25 cellular contexts compared by ENCODE assay signal in genomic region chr20:44705364-44706094, GRCh38. TPM values are rescaled to one million over a fixed set of nuclear protein-coding genes. Genes with fewer than 3 reads are reported as not detected.
DNase-seq lines count a peak whose midpoint lies in the region; ATAC-seq and TF ChIP-seq lines count a peak whose summit lies in the region.
"Had no signal": no experiment of that assay in that cellular context is flagged by ENCODE, and none has a peak within 500 bp of the region (broad histone marks: within the 10 kb centered on the region; RNA-seq: fewer than 3 reads in every experiment).

No MANE protein-coding gene starts in this region.

- no peaks in the 10 kb centered on the region for H3K27me3 ChIP-seq in ACC112 (ENCODE audit: insufficient read depth, low read length)
- no peaks in the 10 kb centered on the region for H3K27me3 ChIP-seq in OCI-LY1 (ENCODE audit: insufficient read depth, low read length)
- no peaks in the 10 kb centered on the region for H3K27me3 ChIP-seq in gastroesophageal sphincter
- H3K27me3 ChIP-seq: SJSA1 had no signal

- H3K27ac ChIP-seq in ACC112 (ENCODE audit: low read depth, low read length) = peak overlapping the region; percentile 44; the same call in 1 of the 2 replicates
- H3K27ac ChIP-seq in OCI-LY1 (ENCODE audit: low read depth, low read length, poor library complexity, severe bottlenecking) = no peak overlapping the region
- peak overlapping the region; percentile 44 to 86 (median 82) for H3K27ac ChIP-seq in gastroesophageal sphincter
- peak overlapping the region; percentile 30 for H3K27ac ChIP-seq in temporal lobe (ENCODE audit: low read depth, low read length)
- H3K27ac ChIP-seq: SJSA1 had no signal

- no peak overlapping the region for H3K27ac Mint-ChIP-seq in type B pancreatic cell
- H3K27ac Mint-ChIP-seq: activated naive CD4-positive, alpha-beta T cell treated with anti-CD3 and anti-CD28 coated beads, Interleukin-2, amount 50 U/mL, for 24 hours; progenitor cell of endocrine pancreas had no signal

- H3K4me1 ChIP-seq in ACC112 (ENCODE audit: control insufficient read depth, insufficient read depth, low read length, unreplicated experiment) = peaks cover 57% of the 10 kb centered on the region
- H3K4me1 ChIP-seq in OCI-LY1 (ENCODE audit: insufficient read depth, low read length, severe bottlenecking) = peaks cover 31% of the 10 kb centered on the region
- H3K4me1 ChIP-seq in gastroesophageal sphincter = peaks cover 7 to 57% (median 32%) of the 10 kb centered on the region in 3 donors

- H3K9me3 ChIP-seq in OCI-LY1 (ENCODE audit: low read length) (no peaks in the 10 kb centered on the region), gastroesophageal sphincter (no peaks in the 10 kb centered on the region)
- H3K9me3 ChIP-seq: SJSA1 had no signal

- no peaks in the 10 kb centered on the region for H3F3A ChIP-seq in OCI-LY1 (ENCODE audit: insufficient read depth, low read length)

- ATAC-seq in gastroesophageal sphincter = no peak
- ATAC-seq: left colon; stimulated activated naive B cell treated with anti-CD40 and anti-IgM and Interleukin-4, amounts not matched to agents 10 μg/mL and 1 μg/mL and 100 μg/mL, for 72 hours had no signal

- TF ChIP-seq CTCF in OCI-LY1 (IDR thresholded peaks at IDR 0.05; ENCODE audit: low read length) = peak; percentile 7; the same call in 1 of the 2 replicates
- TF ChIP-seq CTCF in gastroesophageal sphincter (IDR thresholded peaks at IDR 0.05) = no peak
- TF ChIP-seq CTCF in type B pancreatic cell (conservative IDR thresholded peaks at IDR 0.05) = no peak

- H3K27me3 Mint-ChIP-seq in type B pancreatic cell = no peaks in the 10 kb centered on the region
- H3K27me3 Mint-ChIP-seq: activated naive CD4-positive, alpha-beta T cell treated with anti-CD3 and anti-CD28 coated beads, Interleukin-2, amount 50 U/mL, for 24 hours; stimulated activated naive B cell treated with anti-CD40 and anti-IgM and Interleukin-4, amounts not matched to agents 10 μg/mL and 1 μg/mL and 100 μg/mL, for 72 hours had no signal

- H3K79me2 ChIP-seq in ACC112 (ENCODE audit: control insufficient read depth, insufficient read depth, low read length, unreplicated experiment) (no peaks in the 10 kb centered on the region), OCI-LY1 (ENCODE audit: insufficient read depth, low read length) (no peaks in the 10 kb centered on the region)

- no peak overlapping the region for H3K9ac ChIP-seq in OCI-LY1 (ENCODE audit: low read length)

- H3K4me1 Mint-ChIP-seq in type B pancreatic cell (ENCODE audit: unreplicated experiment) = peaks cover 18% of the 10 kb centered on the region
- H3K4me1 Mint-ChIP-seq: activated naive CD4-positive, alpha-beta T cell treated with anti-CD3 and anti-CD28 coated beads, Interleukin-2, amount 50 U/mL, for 24 hours had no signal

- H2AFZ ChIP-seq in ACC112 (ENCODE audit: low read length, unreplicated experiment) (no peak overlapping the region), OCI-LY1 (ENCODE audit: low read length) (no peak overlapping the region)

- no peak for TF ChIP-seq POLR2A in gastroesophageal sphincter (IDR thresholded peaks at IDR 0.05)

- H3K9me2 ChIP-seq in OCI-LY1 (ENCODE audit: low read depth, low read length) = no peaks in the 10 kb centered on the region

- TF ChIP-seq EP300 in gastroesophageal sphincter (IDR thresholded peaks at IDR 0.05) = no peak

- no peak overlapping the region for H3K4me2 ChIP-seq in OCI-LY1 (ENCODE audit: low read length)
- H3K4me2 ChIP-seq: smooth muscle cell had no signal

- H3K9me3 Mint-ChIP-seq in type B pancreatic cell = no peaks in the 10 kb centered on the region
- H3K9me3 Mint-ChIP-seq: activated naive CD4-positive, alpha-beta T cell treated with anti-CD3 and anti-CD28 coated beads, Interleukin-2, amount 50 U/mL, for 24 hours; IgD-negative memory B cell; nephron; stimulated activated naive B cell treated with anti-CD40 and anti-IgM and Interleukin-4, amounts not matched to agents 10 μg/mL and 1 μg/mL and 100 μg/mL, for 72 hours had no signal

- H4K20me1 ChIP-seq in OCI-LY1 (ENCODE audit: insufficient read depth, low read length) = no peaks in the 10 kb centered on the region

- 69 to 83% methylated on average over 2 to 4 of the region's 4 CpGs for WGBS in gastroesophageal sphincter (ENCODE audit: low coverage in 1 of 2), 2 donors

- H3K4me3 ChIP-seq in ACC112 (ENCODE audit: low read depth, low read length) (no peak overlapping the region), OCI-LY1 (ENCODE audit: low read depth, low read length, poor library complexity, severe bottlenecking) (no peak overlapping the region), gastroesophageal sphincter (no peak overlapping the region)
- H3K4me3 ChIP-seq: SJSA1, smooth muscle cell had no signal

- H3K4me3 Mint-ChIP-seq in type B pancreatic cell = no peak overlapping the region
- H3K4me3 Mint-ChIP-seq: activated naive CD4-positive, alpha-beta T cell treated with anti-CD3 and anti-CD28 coated beads, Interleukin-2, amount 50 U/mL, for 24 hours; IgD-negative memory B cell; nephron; stimulated activated naive B cell treated with anti-CD40 and anti-IgM and Interleukin-4, amounts not matched to agents 10 μg/mL and 1 μg/mL and 100 μg/mL, for 72 hours had no signal

- H3K36me3 Mint-ChIP-seq in type B pancreatic cell = no peaks in the 10 kb centered on the region
- H3K36me3 Mint-ChIP-seq: activated naive CD4-positive, alpha-beta T cell treated with anti-CD3 and anti-CD28 coated beads, Interleukin-2, amount 50 U/mL, for 24 hours; IgD-negative memory B cell; stimulated activated naive B cell treated with anti-CD40 and anti-IgM and Interleukin-4, amounts not matched to agents 10 μg/mL and 1 μg/mL and 100 μg/mL, for 72 hours had no signal

- H3K36me3 ChIP-seq in ACC112 (ENCODE audit: insufficient read depth, low read length) (no peaks in the 10 kb centered on the region), OCI-LY1 (ENCODE audit: insufficient read depth, low read length) (no peaks in the 10 kb centered on the region), gastroesophageal sphincter (no peaks in the 10 kb centered on the region)
- H3K36me3 ChIP-seq: SJSA1 had no signal

- DNase-seq in type B pancreatic cell (ENCODE audit: extremely low spot score, unreplicated experiment) (no peak), DMS 273 treated with DMSO at 0.1 percent for 48 hours (lab: John Stamatoyannopoulos, UW) (no peak), NCI-H345 (lab: John Stamatoyannopoulos, UW) (no peak)
- DNase-seq: activated CD4-positive, alpha-beta T cell treated with anti-CD3 and anti-CD28 coated beads for 48 hours; activated T-cell treated with anti-CD3 and anti-CD28 coated beads, Interleukin-2, amount 50 U/mL, for 48 hours; effector memory CD4-positive, alpha-beta T cell; left colon; NCI-H1417 treated with DMSO at 0.1 percent for 48 hours; NCI-H2107; stimulated activated naive B cell treated with anti-CD40 and anti-IgM and Interleukin-4, amounts not matched to agents 10 μg/mL and 1 μg/mL and 100 μg/mL, for 72 hours; trophoblast cell had no signal

RNA-seq across cellular contexts. Expression of gene CCN5, which starts 9.6 kb away (rescaled TPM):
- 100 to 1,000 TPM in 3 of 4 donors, 10 to 100 TPM in 1; 52.9 to 359 (median 146) TPM for total RNA-seq in gastroesophageal sphincter
- total RNA-seq in temporal lobe = not detected
- not detected in 2 replicates for total RNA-seq in type B pancreatic cell (ENCODE audit: low replicate concordance)
- total RNA-seq: glomerular endothelial cell; mononuclear cell; progenitor cell of endocrine pancreas; SJSA1; smooth muscle cell; T-helper 1 cell treated with Interleukin-12 subunit alpha and Interleukin-12 subunit beta and Interleukin-4 antibody, amounts not matched to agents 30 ng/mL and 1 ng/mL, for 36 hours had no signal

RNA-seq across cellular contexts. Expression of gene KCNK15, which starts 40.1 kb away (rescaled TPM):
- total RNA-seq in gastroesophageal sphincter (1 to 10 TPM; 1.3 to 4.7 (median 2.8) TPM), temporal lobe (not detected), type B pancreatic cell (ENCODE audit: low replicate concordance) (0.31 and 0.36 TPM in 2 replicates)
- total RNA-seq: M059J, SJSA1 had no signal

RNA-seq across cellular contexts. Expression of gene ADA, which starts 54.0 kb away (rescaled TPM):
- total RNA-seq in gastroesophageal sphincter (10 to 100 TPM in 2 of 4 donors, 1 to 10 TPM in 2; 7.6 to 14.5 (median 10.4) TPM), temporal lobe (1.5 TPM), type B pancreatic cell (ENCODE audit: low replicate concordance) (7.5 and 15.1 TPM in 2 replicates)

Comparison
In these comparisons a context has a peak if more than half of its experiments do, and no peak if none do; other contexts are left out.
1. RNA of gene CCN5, which starts 9.6 kb away (total RNA-seq): 52.9 to 359 TPM in gastroesophageal sphincter; not detected in temporal lobe (single experiment) and not detected in type B pancreatic cell; every median in the first group is over 10 times any median in the second.